8 cellular contexts compared by ENCODE assay signal in the genomic region with DNA sequence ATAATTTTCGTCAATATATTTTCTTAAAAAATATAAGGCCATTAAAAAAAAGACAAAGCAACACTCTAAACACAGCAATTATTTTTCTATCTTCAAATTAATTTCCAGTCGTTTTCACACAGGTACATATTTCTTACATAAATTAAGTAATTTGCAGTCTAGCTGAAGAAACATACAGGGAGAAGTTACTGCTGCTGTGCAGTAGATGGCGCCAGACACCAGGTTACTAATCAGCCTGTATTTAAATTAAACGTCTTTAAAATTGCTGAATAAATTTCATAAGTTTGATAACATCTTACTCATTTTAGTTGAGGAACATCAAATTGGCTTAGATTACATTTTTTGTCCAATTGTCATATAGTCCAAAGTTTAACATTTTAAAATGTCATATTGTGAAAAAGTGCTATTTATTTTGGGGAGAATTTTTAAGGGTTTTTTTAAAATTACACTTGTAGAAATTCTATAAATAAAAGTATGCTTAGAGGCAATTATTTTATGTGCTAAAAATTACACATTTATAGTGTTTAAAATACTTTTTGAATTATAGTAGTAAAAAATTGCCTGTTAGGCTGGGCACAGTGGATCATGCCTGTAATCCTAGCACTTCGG.
DNase-seq lines count a peak whose midpoint lies in the region; ATAC-seq and TF ChIP-seq lines count a peak whose summit lies in the region.

No MANE protein-coding gene starts in this region.

- no peaks in the 10 kb centered on the region for H3K36me3 Mint-ChIP-seq in endodermal cell (ENCODE audit: low read depth)

- H3K4me2 ChIP-seq in neural cell (ENCODE audit: low read length) = no peak overlapping the region

- no peak overlapping the region for H3K27ac ChIP-seq in endodermal cell (ENCODE audit: low read depth, low read length)
- no peak overlapping the region for H3K27ac ChIP-seq in neural cell (ENCODE audit: low read length)
- H3K27ac ChIP-seq in tibial nerve = no peak overlapping the region

- H3K9me3 ChIP-seq in endodermal cell (ENCODE audit: control insufficient read depth, low read length) (no peaks in the 10 kb centered on the region), neural cell (ENCODE audit: low read length) (no peaks in the 10 kb centered on the region), tibial nerve (no peaks in the 10 kb centered on the region)

- H3K4me1 ChIP-seq in endodermal cell (ENCODE audit: control insufficient read depth, insufficient read depth, low read length) (no peaks in the 10 kb centered on the region), tibial nerve (no peaks in the 10 kb centered on the region)

- H3F3A ChIP-seq in neural cell (ENCODE audit: insufficient read depth, low read length, poor library complexity, severe bottlenecking) = no peaks in the 10 kb centered on the region

- no peak overlapping the region for H3K4me3 ChIP-seq in endodermal cell (ENCODE audit: low read length)
- H3K4me3 ChIP-seq in neural cell (ENCODE audit: low read length) = no peak overlapping the region
- no peak overlapping the region for H3K4me3 ChIP-seq in tibial nerve

- H3K4me3 Mint-ChIP-seq in endodermal cell = no peak overlapping the region

- TF ChIP-seq RAD21 in neural cell (conservative IDR thresholded peaks at IDR 0.05) = peak; percentile 96

- no peaks in the 10 kb centered on the region for H3K9me3 Mint-ChIP-seq in endodermal cell

- no peaks in the 10 kb centered on the region for H3K79me2 ChIP-seq in neural cell (replicated peaks; ENCODE audit: insufficient read depth, low read length)

- TF ChIP-seq POLR2A in tibial nerve (IDR thresholded peaks at IDR 0.05) = no peak

- 18% methylated on average over 4 of the region's 5 CpGs; no CpG with 5 or more reads in 1 of the 2 experiments for WGBS in endodermal cell (ENCODE audit: insufficient coverage in 1 of 2, insufficient read length in 1 of 2), 2 experiments
- WGBS in tibial nerve, 2 donors = 19 to 22% methylated on average over 5 of the region's 5 CpGs

- ATAC-seq in GM21360 (IDR thresholded peaks at IDR 0.05; ENCODE audit: unreplicated experiment) = peak; percentile 50

- no peaks in the 10 kb centered on the region for H4K20me1 ChIP-seq in neural cell (ENCODE audit: insufficient read depth)

- H3K27me3 ChIP-seq in endodermal cell (ENCODE audit: control insufficient read depth, insufficient read depth, low read length, poor library complexity, severe bottlenecking) (no peaks in the 10 kb centered on the region), neural cell (ENCODE audit: insufficient read depth, low read depth, low read length) (no peaks in the 10 kb centered on the region), tibial nerve (no peaks in the 10 kb centered on the region)

- no peaks in the 10 kb centered on the region for H3K27me3 Mint-ChIP-seq in endodermal cell (ENCODE audit: insufficient read depth)

- TF ChIP-seq CTCF in endodermal cell (conservative IDR thresholded peaks at IDR 0.05) = peak; percentile 100
- TF ChIP-seq CTCF in neural cell (IDR thresholded peaks at IDR 0.05; ENCODE audit: poor library complexity, severe bottlenecking) = peak; percentile 93
- TF ChIP-seq CTCF in tibial nerve (IDR thresholded peaks at IDR 0.05) = peak; percentile 75 to 91 (median 80)

- no peaks in the 10 kb centered on the region for H3K9me2 ChIP-seq in neural cell (ENCODE audit: insufficient read depth, low read length)

- TF ChIP-seq EP300 in neural cell (conservative IDR thresholded peaks at IDR 0.05; ENCODE audit: poor library complexity, severe bottlenecking) (no peak), tibial nerve (IDR thresholded peaks at IDR 0.05) (no peak)

- H2AFZ ChIP-seq in neural cell (ENCODE audit: low read depth, low read length) = no peak overlapping the region

- H3K4me1 Mint-ChIP-seq in endodermal cell = peaks cover 30% of the 10 kb centered on the region

- no peak overlapping the region for H3K9ac ChIP-seq in endodermal cell (ENCODE audit: extremely low read depth, low read length, poor library complexity, severe bottlenecking)
- no peak overlapping the region for H3K9ac ChIP-seq in neural cell (ENCODE audit: low read length)

- DNase-seq in COLO668 (lab: John Stamatoyannopoulos, UW; ENCODE audit: unreplicated experiment) = peak; percentile 40
- DNase-seq in NCI-H1930 (lab: John Stamatoyannopoulos, UW) = peak; percentile 21
- DNase-seq in activated CD4-positive, alpha-beta T cell treated with anti-CD3 and anti-CD28 coated beads for 4 hours = peak; percentile 34 to 44
- peak; percentile 58 for DNase-seq in endodermal cell
- DNase-seq in tibial nerve (ENCODE audit: low spot score in 2 of 2) = no peak
- DNase-seq in ureter (ENCODE audit: low spot score) = no peak

- no peak overlapping the region for H3K27ac Mint-ChIP-seq in endodermal cell

- H3K36me3 ChIP-seq in endodermal cell (ENCODE audit: control insufficient read depth, insufficient read depth, low read length) (no peaks in the 10 kb centered on the region), neural cell (ENCODE audit: insufficient read depth, low read length) (no peaks in the 10 kb centered on the region), tibial nerve (no peaks in the 10 kb centered on the region)

TF ChIP-seq in neural cell, 6 proteins besides CTCF, POLR2A, EP300 and RAD21:
- TF ChIP-seq SMC3 (conservative IDR thresholded peaks at IDR 0.05; ENCODE audit: poor library complexity) = peak; percentile 96
- TF ChIP-seq POLR2AphosphoS5 (IDR thresholded peaks at IDR 0.05) = no peak
- no peak for TF ChIP-seq EZH2 (IDR thresholded peaks at IDR 0.05; ENCODE audit: borderline replicate concordance, insufficient read depth, low read length, poor library complexity, severe bottlenecking)
- no peak for TF ChIP-seq MXI1 (conservative IDR thresholded peaks at IDR 0.05; ENCODE audit: poor library complexity, severe bottlenecking)
- TF ChIP-seq, protein P1, sequence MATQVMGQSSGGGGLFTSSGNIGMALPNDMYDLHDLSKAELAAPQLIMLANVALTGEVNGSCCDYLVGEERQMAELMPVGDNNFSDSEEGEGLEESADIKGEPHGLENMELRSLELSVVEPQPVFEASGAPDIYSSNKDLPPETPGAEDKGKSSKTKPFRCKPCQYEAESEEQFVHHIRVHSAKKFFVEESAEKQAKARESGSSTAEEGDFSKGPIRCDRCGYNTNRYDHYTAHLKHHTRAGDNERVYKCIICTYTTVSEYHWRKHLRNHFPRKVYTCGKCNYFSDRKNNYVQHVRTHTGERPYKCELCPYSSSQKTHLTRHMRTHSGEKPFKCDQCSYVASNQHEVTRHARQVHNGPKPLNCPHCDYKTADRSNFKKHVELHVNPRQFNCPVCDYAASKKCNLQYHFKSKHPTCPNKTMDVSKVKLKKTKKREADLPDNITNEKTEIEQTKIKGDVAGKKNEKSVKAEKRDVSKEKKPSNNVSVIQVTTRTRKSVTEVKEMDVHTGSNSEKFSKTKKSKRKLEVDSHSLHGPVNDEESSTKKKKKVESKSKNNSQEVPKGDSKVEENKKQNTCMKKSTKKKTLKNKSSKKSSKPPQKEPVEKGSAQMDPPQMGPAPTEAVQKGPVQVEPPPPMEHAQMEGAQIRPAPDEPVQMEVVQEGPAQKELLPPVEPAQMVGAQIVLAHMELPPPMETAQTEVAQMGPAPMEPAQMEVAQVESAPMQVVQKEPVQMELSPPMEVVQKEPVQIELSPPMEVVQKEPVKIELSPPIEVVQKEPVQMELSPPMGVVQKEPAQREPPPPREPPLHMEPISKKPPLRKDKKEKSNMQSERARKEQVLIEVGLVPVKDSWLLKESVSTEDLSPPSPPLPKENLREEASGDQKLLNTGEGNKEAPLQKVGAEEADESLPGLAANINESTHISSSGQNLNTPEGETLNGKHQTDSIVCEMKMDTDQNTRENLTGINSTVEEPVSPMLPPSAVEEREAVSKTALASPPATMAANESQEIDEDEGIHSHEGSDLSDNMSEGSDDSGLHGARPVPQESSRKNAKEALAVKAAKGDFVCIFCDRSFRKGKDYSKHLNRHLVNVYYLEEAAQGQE (IDR thresholded peaks at IDR 0.05; ENCODE audit: borderline replicate concordance) = no peak

Comparison
In these comparisons a context has a peak if more than half of its experiments do, and no peak if none do; other contexts are left out.
1. DNase-seq: peak in COLO668 (single experiment), NCI-H1930 (2 of 2), activated CD4-positive, alpha-beta T cell treated with anti-CD3 and anti-CD28 coated beads for 4 hours (2 of 2) and endodermal cell (single experiment); none in tibial nerve (0 of 2) and ureter (single experiment).
2. Peak in every context shown above with its lines, with median percentiles within 50 percentile points of each other: CTCF ChIP-seq.